Comparison of ENCODE assay signal across 1 cellular context in the genomic region with DNA sequence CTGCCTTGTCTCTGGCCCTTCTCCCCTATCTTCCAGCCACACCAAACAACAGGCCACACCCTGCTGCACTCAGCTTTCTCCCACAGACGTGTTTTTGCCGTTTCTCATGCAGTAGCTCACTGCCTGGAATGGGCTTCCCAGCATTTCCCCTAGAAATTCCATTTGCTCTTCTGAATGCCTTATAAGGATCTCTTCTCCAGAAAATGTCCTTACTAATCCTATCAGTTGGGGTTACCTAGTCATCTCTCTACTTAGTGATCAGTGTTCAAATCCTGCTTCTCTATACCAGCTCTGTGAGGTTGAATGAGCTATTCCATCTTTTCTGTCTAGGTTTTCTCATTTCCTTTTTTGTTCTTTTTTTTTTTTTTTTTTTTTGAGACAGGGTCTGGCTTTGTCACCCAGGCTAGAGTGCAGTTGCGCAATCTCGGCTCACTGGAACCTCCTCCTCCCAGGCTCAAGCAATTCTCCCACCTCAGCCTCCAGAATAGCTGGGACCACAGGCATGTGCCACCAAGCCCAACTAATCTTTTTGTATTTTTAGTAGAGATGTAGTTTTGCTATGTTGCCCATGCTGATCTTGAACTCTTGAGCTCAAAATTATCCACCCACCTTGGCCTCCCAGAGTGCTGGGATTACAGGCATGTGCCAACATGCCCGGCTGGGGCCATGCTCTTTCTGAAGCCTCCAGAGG.
TF ChIP-seq lines count a peak whose summit lies in the region.

No MANE protein-coding gene starts in this region.

TF ChIP-seq in HEK293, 187 proteins besides CTCF, POLR2A, EP300 and RAD21 (continued from another document and continues in another):
- TF ChIP-seq, protein P1, sequence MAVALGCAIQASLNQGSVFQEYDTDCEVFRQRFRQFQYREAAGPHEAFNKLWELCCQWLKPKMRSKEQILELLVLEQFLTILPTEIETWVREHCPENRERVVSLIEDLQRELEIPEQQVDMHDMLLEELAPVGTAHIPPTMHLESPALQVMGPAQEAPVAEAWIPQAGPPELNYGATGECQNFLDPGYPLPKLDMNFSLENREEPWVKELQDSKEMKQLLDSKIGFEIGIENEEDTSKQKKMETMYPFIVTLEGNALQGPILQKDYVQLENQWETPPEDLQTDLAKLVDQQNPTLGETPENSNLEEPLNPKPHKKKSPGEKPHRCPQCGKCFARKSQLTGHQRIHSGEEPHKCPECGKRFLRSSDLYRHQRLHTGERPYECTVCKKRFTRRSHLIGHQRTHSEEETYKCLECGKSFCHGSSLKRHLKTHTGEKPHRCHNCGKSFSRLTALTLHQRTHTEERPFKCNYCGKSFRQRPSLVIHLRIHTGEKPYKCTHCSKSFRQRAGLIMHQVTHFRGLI (tag by site-specific recombination; IDR thresholded peaks at IDR 0.05): peak; percentile 79; the same call in 1 of the 2 replicates
- TF ChIP-seq ZNF10 (tag by site-specific recombination; IDR thresholded peaks at IDR 0.05) (no peak), HOXC10 (CRISPR knock-in tag; IDR thresholded peaks at IDR 0.05) (no peak), KLF1 (tag by site-specific recombination; IDR thresholded peaks at IDR 0.05) (no peak), ZNF426 (tag by site-specific recombination; IDR thresholded peaks at IDR 0.05) (no peak), OSR2 (tag by site-specific recombination; IDR thresholded peaks at IDR 0.05) (no peak), ZFHX2 (tag by site-specific recombination; conservative IDR thresholded peaks at IDR 0.05) (peak; percentile 66), ZNF843 (tag by site-specific recombination; IDR thresholded peaks at IDR 0.05) (no peak), ZNF629 (tag by site-specific recombination; IDR thresholded peaks at IDR 0.05) (0 out of 2 replicates have a peak, but pooled peaks have one; percentile 33), SALL2 (tag by site-specific recombination; IDR thresholded peaks at IDR 0.05; ENCODE audit: borderline replicate concordance) (no peak), ZNF350 (tag by site-specific recombination; IDR thresholded peaks at IDR 0.05) (no peak), GLIS1 (tag by site-specific recombination; IDR thresholded peaks at IDR 0.05) (peak; percentile 23; the same call in 1 of the 2 replicates), ZNF324 (tag by site-specific recombination; IDR thresholded peaks at IDR 0.05) (0 out of 2 replicates have a peak, but pooled peaks have one; percentile 63), ZNF335 (tag by site-specific recombination; conservative IDR thresholded peaks at IDR 0.05) (peak; percentile 26; the same call in 1 of the 2 replicates), ZNF211 (tag by site-specific recombination; IDR thresholded peaks at IDR 0.05; ENCODE audit: low read depth) (0 out of 2 replicates have a peak, but pooled peaks have one; percentile 3), ZNF214 (tag by site-specific recombination; IDR thresholded peaks at IDR 0.05; ENCODE audit: borderline replicate concordance) (no peak), ZNF2 (tag by site-specific recombination; IDR thresholded peaks at IDR 0.05) (no peak), ZIC2 (tag by site-specific recombination; IDR thresholded peaks at IDR 0.05) (no peak), ZNF660 (tag by site-specific recombination; IDR thresholded peaks at IDR 0.05) (no peak)
- TF ChIP-seq, protein P2, sequence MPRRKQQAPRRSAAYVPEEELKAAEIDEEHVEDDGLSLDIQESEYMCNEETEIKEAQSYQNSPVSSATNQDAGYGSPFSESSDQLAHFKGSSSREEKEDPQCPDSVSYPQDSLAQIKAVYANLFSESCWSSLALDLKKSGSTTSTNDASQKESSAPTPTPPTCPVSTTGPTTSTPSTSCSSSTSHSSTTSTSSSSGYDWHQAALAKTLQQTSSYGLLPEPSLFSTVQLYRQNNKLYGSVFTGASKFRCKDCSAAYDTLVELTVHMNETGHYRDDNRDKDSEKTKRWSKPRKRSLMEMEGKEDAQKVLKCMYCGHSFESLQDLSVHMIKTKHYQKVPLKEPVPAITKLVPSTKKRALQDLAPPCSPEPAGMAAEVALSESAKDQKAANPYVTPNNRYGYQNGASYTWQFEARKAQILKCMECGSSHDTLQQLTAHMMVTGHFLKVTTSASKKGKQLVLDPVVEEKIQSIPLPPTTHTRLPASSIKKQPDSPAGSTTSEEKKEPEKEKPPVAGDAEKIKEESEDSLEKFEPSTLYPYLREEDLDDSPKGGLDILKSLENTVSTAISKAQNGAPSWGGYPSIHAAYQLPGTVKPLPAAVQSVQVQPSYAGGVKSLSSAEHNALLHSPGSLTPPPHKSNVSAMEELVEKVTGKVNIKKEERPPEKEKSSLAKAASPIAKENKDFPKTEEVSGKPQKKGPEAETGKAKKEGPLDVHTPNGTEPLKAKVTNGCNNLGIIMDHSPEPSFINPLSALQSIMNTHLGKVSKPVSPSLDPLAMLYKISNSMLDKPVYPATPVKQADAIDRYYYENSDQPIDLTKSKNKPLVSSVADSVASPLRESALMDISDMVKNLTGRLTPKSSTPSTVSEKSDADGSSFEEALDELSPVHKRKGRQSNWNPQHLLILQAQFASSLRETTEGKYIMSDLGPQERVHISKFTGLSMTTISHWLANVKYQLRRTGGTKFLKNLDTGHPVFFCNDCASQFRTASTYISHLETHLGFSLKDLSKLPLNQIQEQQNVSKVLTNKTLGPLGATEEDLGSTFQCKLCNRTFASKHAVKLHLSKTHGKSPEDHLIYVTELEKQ (tag by site-specific recombination; IDR thresholded peaks at IDR 0.05; ENCODE audit: borderline replicate concordance): no peak
- TF ChIP-seq, protein P3, sequence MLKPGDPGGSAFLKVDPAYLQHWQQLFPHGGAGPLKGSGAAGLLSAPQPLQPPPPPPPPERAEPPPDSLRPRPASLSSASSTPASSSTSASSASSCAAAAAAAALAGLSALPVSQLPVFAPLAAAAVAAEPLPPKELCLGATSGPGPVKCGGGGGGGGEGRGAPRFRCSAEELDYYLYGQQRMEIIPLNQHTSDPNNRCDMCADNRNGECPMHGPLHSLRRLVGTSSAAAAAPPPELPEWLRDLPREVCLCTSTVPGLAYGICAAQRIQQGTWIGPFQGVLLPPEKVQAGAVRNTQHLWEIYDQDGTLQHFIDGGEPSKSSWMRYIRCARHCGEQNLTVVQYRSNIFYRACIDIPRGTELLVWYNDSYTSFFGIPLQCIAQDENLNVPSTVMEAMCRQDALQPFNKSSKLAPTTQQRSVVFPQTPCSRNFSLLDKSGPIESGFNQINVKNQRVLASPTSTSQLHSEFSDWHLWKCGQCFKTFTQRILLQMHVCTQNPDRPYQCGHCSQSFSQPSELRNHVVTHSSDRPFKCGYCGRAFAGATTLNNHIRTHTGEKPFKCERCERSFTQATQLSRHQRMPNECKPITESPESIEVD (tag by site-specific recombination; IDR thresholded peaks at IDR 0.05): no peak
- TF ChIP-seq, protein P4, sequence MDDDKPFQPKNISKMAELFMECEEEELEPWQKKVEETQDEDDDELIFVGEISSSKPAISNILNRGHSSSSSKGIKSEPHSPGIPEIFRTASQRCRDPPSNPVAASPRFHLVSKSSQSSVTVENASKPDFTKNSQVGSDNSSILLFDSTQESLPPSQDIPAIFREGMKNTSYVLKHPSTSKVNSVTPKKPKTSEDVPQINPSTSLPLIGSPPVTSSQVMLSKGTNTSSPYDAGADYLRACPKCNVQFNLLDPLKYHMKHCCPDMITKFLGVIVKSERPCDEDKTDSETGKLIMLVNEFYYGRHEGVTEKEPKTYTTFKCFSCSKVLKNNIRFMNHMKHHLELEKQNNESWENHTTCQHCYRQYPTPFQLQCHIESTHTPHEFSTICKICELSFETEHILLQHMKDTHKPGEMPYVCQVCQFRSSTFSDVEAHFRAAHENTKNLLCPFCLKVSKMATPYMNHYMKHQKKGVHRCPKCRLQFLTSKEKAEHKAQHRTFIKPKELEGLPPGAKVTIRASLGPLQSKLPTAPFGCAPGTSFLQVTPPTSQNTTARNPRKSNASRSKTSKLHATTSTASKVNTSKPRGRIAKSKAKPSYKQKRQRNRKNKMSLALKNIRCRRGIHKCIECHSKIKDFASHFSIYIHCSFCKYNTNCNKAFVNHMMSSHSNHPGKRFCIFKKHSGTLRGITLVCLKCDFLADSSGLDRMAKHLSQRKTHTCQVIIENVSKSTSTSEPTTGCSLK (tag by site-specific recombination; IDR thresholded peaks at IDR 0.05): no peak
- TF ChIP-seq, protein P5, sequence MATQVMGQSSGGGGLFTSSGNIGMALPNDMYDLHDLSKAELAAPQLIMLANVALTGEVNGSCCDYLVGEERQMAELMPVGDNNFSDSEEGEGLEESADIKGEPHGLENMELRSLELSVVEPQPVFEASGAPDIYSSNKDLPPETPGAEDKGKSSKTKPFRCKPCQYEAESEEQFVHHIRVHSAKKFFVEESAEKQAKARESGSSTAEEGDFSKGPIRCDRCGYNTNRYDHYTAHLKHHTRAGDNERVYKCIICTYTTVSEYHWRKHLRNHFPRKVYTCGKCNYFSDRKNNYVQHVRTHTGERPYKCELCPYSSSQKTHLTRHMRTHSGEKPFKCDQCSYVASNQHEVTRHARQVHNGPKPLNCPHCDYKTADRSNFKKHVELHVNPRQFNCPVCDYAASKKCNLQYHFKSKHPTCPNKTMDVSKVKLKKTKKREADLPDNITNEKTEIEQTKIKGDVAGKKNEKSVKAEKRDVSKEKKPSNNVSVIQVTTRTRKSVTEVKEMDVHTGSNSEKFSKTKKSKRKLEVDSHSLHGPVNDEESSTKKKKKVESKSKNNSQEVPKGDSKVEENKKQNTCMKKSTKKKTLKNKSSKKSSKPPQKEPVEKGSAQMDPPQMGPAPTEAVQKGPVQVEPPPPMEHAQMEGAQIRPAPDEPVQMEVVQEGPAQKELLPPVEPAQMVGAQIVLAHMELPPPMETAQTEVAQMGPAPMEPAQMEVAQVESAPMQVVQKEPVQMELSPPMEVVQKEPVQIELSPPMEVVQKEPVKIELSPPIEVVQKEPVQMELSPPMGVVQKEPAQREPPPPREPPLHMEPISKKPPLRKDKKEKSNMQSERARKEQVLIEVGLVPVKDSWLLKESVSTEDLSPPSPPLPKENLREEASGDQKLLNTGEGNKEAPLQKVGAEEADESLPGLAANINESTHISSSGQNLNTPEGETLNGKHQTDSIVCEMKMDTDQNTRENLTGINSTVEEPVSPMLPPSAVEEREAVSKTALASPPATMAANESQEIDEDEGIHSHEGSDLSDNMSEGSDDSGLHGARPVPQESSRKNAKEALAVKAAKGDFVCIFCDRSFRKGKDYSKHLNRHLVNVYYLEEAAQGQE (tag by site-specific recombination; IDR thresholded peaks at IDR 0.05): no peak
- TF ChIP-seq, protein P6, sequence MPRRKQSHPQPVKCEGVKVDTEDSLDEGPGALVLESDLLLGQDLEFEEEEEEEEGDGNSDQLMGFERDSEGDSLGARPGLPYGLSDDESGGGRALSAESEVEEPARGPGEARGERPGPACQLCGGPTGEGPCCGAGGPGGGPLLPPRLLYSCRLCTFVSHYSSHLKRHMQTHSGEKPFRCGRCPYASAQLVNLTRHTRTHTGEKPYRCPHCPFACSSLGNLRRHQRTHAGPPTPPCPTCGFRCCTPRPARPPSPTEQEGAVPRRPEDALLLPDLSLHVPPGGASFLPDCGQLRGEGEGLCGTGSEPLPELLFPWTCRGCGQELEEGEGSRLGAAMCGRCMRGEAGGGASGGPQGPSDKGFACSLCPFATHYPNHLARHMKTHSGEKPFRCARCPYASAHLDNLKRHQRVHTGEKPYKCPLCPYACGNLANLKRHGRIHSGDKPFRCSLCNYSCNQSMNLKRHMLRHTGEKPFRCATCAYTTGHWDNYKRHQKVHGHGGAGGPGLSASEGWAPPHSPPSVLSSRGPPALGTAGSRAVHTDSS (tag by site-specific recombination; IDR thresholded peaks at IDR 0.05): no peak
- TF ChIP-seq, protein P7, sequence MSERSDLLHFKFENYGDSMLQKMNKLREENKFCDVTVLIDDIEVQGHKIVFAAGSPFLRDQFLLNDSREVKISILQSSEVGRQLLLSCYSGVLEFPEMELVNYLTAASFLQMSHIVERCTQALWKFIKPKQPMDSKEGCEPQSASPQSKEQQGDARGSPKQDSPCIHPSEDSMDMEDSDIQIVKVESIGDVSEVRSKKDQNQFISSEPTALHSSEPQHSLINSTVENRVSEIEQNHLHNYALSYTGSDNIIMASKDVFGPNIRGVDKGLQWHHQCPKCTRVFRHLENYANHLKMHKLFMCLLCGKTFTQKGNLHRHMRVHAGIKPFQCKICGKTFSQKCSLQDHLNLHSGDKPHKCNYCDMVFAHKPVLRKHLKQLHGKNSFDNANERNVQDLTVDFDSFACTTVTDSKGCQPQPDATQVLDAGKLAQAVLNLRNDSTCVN (tag by site-specific recombination; optimal IDR thresholded peaks at IDR 0.05): no peak
- TF ChIP-seq, protein P8, sequence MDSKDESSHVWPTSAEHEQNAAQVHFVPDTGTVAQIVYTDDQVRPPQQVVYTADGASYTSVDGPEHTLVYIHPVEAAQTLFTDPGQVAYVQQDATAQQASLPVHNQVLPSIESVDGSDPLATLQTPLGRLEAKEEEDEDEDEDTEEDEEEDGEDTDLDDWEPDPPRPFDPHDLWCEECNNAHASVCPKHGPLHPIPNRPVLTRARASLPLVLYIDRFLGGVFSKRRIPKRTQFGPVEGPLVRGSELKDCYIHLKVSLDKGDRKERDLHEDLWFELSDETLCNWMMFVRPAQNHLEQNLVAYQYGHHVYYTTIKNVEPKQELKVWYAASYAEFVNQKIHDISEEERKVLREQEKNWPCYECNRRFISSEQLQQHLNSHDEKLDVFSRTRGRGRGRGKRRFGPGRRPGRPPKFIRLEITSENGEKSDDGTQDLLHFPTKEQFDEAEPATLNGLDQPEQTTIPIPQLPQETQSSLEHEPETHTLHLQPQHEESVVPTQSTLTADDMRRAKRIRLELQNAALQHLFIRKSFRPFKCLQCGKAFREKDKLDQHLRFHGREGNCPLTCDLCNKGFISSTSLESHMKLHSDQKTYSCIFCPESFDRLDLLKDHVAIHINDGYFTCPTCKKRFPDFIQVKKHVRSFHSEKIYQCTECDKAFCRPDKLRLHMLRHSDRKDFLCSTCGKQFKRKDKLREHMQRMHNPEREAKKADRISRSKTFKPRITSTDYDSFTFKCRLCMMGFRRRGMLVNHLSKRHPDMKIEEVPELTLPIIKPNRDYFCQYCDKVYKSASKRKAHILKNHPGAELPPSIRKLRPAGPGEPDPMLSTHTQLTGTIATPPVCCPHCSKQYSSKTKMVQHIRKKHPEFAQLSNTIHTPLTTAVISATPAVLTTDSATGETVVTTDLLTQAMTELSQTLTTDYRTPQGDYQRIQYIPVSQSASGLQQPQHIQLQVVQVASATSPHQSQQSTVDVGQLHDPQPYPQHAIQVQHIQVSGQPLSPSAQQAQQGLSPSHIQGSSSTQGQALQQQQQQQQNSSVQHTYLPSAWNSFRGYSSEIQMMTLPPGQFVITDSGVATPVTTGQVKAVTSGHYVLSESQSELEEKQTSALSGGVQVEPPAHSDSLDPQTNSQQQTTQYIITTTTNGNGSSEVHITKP (tag by site-specific recombination; IDR thresholded peaks at IDR 0.05): peak; percentile 13; the same call in 1 of the 2 replicates
- TF ChIP-seq, protein P9, sequence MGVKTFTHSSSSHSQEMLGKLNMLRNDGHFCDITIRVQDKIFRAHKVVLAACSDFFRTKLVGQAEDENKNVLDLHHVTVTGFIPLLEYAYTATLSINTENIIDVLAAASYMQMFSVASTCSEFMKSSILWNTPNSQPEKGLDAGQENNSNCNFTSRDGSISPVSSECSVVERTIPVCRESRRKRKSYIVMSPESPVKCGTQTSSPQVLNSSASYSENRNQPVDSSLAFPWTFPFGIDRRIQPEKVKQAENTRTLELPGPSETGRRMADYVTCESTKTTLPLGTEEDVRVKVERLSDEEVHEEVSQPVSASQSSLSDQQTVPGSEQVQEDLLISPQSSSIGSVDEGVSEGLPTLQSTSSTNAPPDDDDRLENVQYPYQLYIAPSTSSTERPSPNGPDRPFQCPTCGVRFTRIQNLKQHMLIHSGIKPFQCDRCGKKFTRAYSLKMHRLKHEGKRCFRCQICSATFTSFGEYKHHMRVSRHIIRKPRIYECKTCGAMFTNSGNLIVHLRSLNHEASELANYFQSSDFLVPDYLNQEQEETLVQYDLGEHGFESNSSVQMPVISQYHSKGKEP (tag by site-specific recombination; IDR thresholded peaks at IDR 0.05): no peak
